8 cellular contexts compared by ENCODE assay signal in genomic region chr13:46551410-46552301, GRCh38. TPM values are rescaled to one million over a fixed set of nuclear protein-coding genes. Genes with fewer than 3 reads are reported as not detected.
DNase-seq lines count a peak whose midpoint lies in the region; ATAC-seq, FAIRE-seq and TF ChIP-seq lines count a peak whose summit lies in the region.

No MANE protein-coding gene starts in this region.

- no peak overlapping the region for H2AFZ ChIP-seq in HepG2 (ENCODE audit: low read length)

- H3K9me3 ChIP-seq in HepG2 (ENCODE audit: low read length): no peaks in the 10 kb centered on the region

- H3K4me2 ChIP-seq in HepG2 (ENCODE audit: low read depth, low read length): peak overlapping the region; percentile 97

- H3K79me2 ChIP-seq in HepG2 (ENCODE audit: insufficient read depth, low read length): peaks cover 35% of the 10 kb centered on the region

- H3K27me3 ChIP-seq in HepG2 (ENCODE audit: control insufficient read depth in 1 of 2, insufficient read depth in 2 of 2, low read length in 2 of 2): no peaks in the 10 kb centered on the region; a peak in 1 of 5 replicates

- POLR2A ChIA-PET in HepG2 (lab: Yijun Ruan, JAX): no interaction called here

- TF ChIP-seq POLR2A in HepG2 (IDR thresholded peaks at IDR 0.05; ENCODE audit: insufficient read depth in 1 of 2, low read depth in 2 of 2, low read length in 2 of 2): no peak

- TF ChIP-seq EP300 in HepG2 (IDR thresholded peaks at IDR 0.05; ENCODE audit: low read depth in 2 of 2, low read length in 2 of 2) (no peak), HepG2 (CRISPR knock-in tag; IDR thresholded peaks at IDR 0.05; ENCODE audit: borderline replicate concordance) (no peak)

- ATAC-seq in HepG2: peak; percentile 55
- ATAC-seq in HG03378 (IDR thresholded peaks at IDR 0.05; ENCODE audit: unreplicated experiment): no peak

- CTCF ChIA-PET in HepG2 (lab: Yijun Ruan, JAX; ENCODE audit: low intra/inter-chr PET ratio, low total read pairs): interaction anchor here (1.2 to 3.3 kb wide), 3 partner anchors 59 to 169 kb away, joined by 3 to 63 read pairs (median 7); no protein-coding TSS in a partner anchor

- TF ChIP-seq CTCF in GM13976 (IDR thresholded peaks at IDR 0.05; ENCODE audit: borderline replicate concordance, control extremely low read depth, extremely low read depth, insufficient read depth, missing control alignments): peak; percentile 89
- peak; percentile 86 for TF ChIP-seq CTCF in HepG2 (CRISPR knock-in tag; IDR thresholded peaks at IDR 0.05)

- FAIRE-seq in A204.1 (lab: Jason Lieb, UNC): peak; percentile 57
- FAIRE-seq in HepG2 (lab: Jason Lieb, UNC): peak; percentile 73

- BruUV-seq in HepG2 (replicated peaks; lab: Mats Ljungman, UMichigan): no TSS peak

- intact Hi-C loops in HepG2 (cut with micrococcal nuclease; ENCODE audit: unreplicated experiment): loop anchor here (1.0 to 10.0 kb wide), 4 partner anchors 58 to 246 kb away; partner anchors contain the start of gene ESD

- H3K36me3 ChIP-seq in HepG2 (replicated peaks in 1 of 2; ENCODE audit: control insufficient read depth in 1 of 2, insufficient read depth in 2 of 2, low read length in 2 of 2): no peaks in the 10 kb centered on the region

- peak overlapping the region; percentile 69 to 98 (median 79) for H3K4me3 ChIP-seq in HepG2 (replicated peaks in 1 of 3; ENCODE audit: insufficient read depth in 1 of 3, low read depth in 2 of 3, low read length in 3 of 3)

- H4K20me1 ChIP-seq in HepG2 (ENCODE audit: insufficient read depth, low read length): peaks cover 9% of the 10 kb centered on the region; the same call in 1 of the 2 replicates

- 13% methylated on average over 22 of the region's 22 CpGs for WGBS in HepG2 (ENCODE audit: low lambda C conversion rate)

- H3K4me1 ChIP-seq in HepG2 (ENCODE audit: insufficient read depth, low read length): peaks cover 31% of the 10 kb centered on the region

- no peak overlapping the region for H3K27ac ChIP-seq in HepG2 (ENCODE audit: extremely low read length, insufficient read depth, low read length)

- peak overlapping the region; percentile 86; the same call in 1 of the 2 replicates for H3K9ac ChIP-seq in HepG2 (ENCODE audit: insufficient read depth, low read depth, low read length)

- DNase-seq in GM13976 (ENCODE audit: low spot score) (peak; percentile 48), NCI-H2196 (lab: John Stamatoyannopoulos, UW; ENCODE audit: unreplicated experiment) (peak; percentile 60), dedifferentiated amniotic fluid mesenchymal stem cell (ENCODE audit: extremely low spot score) (peak; percentile 75), HepG2 (ENCODE audit: low spot score) (peak; percentile 61)
- DNase-seq in activated CD4-positive, alpha-beta T cell treated with anti-CD3 and anti-CD28 coated beads for 4 hours: peak; percentile 58 to 67
- peak; percentile 59 to 65 for DNase-seq in stimulated activated CD4-positive, alpha-beta T cell treated with anti-CD3 and anti-CD28 coated beads, Interleukin-2, amount 100 ng/mL, for 48 hours

- in situ Hi-C loops in GM13976 (cut with MboI; ENCODE audit: low sequenced_read_pairs, unreplicated experiment) (no loop called here), HepG2 (cut with HindIII; ENCODE audit: extremely low pct_ligation_motif_present, low pct_unique_long_range_greater_than_20kb) (loop anchor here (5.0 kb wide), 1 partner anchor 171 kb away; no protein-coding TSS in a partner anchor)

- TF ChIP-seq RAD21 in HepG2 (CRISPR knock-in tag; IDR thresholded peaks at IDR 0.05): peak; percentile 75

TF ChIP-seq in HepG2, 621 proteins besides CTCF, POLR2A, EP300 and RAD21 (continues in another document):
- no peak for TF ChIP-seq NR2F6 (IDR thresholded peaks at IDR 0.05)
- TF ChIP-seq NR2F6 (CRISPR knock-in tag; IDR thresholded peaks at IDR 0.05): 0 out of 2 replicates have a peak, but pooled peaks have one; percentile 9
- no peak for TF ChIP-seq ZNF589 (CRISPR knock-in tag; conservative IDR thresholded peaks at IDR 0.05)
- TF ChIP-seq THYN1 (CRISPR knock-in tag; IDR thresholded peaks at IDR 0.05; ENCODE audit: borderline replicate concordance, low read depth): no peak
- no peak for TF ChIP-seq NR2F2 (IDR thresholded peaks at IDR 0.05; ENCODE audit: borderline replicate concordance, low read depth)
- no peak for TF ChIP-seq ZNF530 (CRISPR knock-in tag; IDR thresholded peaks at IDR 0.05; ENCODE audit: low read depth)
- no peak for TF ChIP-seq PCBP1 (IDR thresholded peaks at IDR 0.05; ENCODE audit: borderline replicate concordance, low read depth, low read length)
- TF ChIP-seq ZNF800 (CRISPR knock-in tag; IDR thresholded peaks at IDR 0.05): no peak
- no peak for TF ChIP-seq ZNF460 (CRISPR knock-in tag; IDR thresholded peaks at IDR 0.05; ENCODE audit: borderline replicate concordance)
- TF ChIP-seq GATAD2A (CRISPR knock-in tag; IDR thresholded peaks at IDR 0.05): peak; percentile 53; the same call in 1 of the 2 replicates
- TF ChIP-seq BRD4 (CRISPR knock-in tag; IDR thresholded peaks at IDR 0.05): no peak
- TF ChIP-seq, protein P1, sequence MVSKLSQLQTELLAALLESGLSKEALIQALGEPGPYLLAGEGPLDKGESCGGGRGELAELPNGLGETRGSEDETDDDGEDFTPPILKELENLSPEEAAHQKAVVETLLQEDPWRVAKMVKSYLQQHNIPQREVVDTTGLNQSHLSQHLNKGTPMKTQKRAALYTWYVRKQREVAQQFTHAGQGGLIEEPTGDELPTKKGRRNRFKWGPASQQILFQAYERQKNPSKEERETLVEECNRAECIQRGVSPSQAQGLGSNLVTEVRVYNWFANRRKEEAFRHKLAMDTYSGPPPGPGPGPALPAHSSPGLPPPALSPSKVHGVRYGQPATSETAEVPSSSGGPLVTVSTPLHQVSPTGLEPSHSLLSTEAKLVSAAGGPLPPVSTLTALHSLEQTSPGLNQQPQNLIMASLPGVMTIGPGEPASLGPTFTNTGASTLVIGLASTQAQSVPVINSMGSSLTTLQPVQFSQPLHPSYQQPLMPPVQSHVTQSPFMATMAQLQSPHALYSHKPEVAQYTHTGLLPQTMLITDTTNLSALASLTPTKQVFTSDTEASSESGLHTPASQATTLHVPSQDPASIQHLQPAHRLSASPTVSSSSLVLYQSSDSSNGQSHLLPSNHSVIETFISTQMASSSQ (IDR thresholded peaks at IDR 0.05; ENCODE audit: low read depth): no peak
- TF ChIP-seq, protein P1 (CRISPR knock-in tag; IDR thresholded peaks at IDR 0.05; ENCODE audit: borderline replicate concordance): no peak
- TF ChIP-seq GPN1 (CRISPR knock-in tag; IDR thresholded peaks at IDR 0.05; ENCODE audit: borderline replicate concordance): no peak

RNA-seq across cellular contexts. Expression of gene LRCH1, which starts 1.3 kb away (rescaled TPM):
- 4.1 and 6.6 TPM in 2 replicates for total RNA-seq in HepG2 (2016; rRNA removed; fragmentation: Illumina TruSeq; extraction: Trizol)
- 2.2 and 2.4 TPM in 2 replicates for total RNA-seq in HepG2 (2016; cell fraction: cytosol; rRNA removed; fragmentation: Illumina TruSeq; extraction: Trizol; ENCODE audit: low read depth)
- total RNA-seq in HepG2 (2016; cell fraction: insoluble cytoplasmic fraction; rRNA removed; fragmentation: Illumina TruSeq; extraction: Trizol): 4.2 and 6.0 TPM in 2 replicates
- total RNA-seq in HepG2 (2016; cell fraction: membrane; rRNA removed; fragmentation: Illumina TruSeq; extraction: Trizol): 3.5 and 3.9 TPM in 2 replicates
- 10.2 and 12.6 TPM in 2 replicates for total RNA-seq in HepG2 (2016; cell fraction: nucleus; rRNA removed; fragmentation: Illumina TruSeq; extraction: Trizol)
- 9.2 and 12.6 TPM in 2 replicates for polyA plus RNA-seq in HepG2 (2011; rRNA removed)
- 4.7 and 5.6 TPM in 2 replicates for polyA plus RNA-seq in HepG2 (2011; cell fraction: cytosol; rRNA removed)
- 9.3 and 10.3 TPM in 2 replicates for polyA plus RNA-seq in HepG2 (2011; cell fraction: nucleus; rRNA removed)
- polyA plus RNA-seq in HepG2 (2012): 7.8 and 9.2 TPM in 2 replicates
- polyA plus RNA-seq in HepG2 (2016; cell fraction: cytosol; fragmentation: Illumina TruSeq; extraction: Trizol; ENCODE audit: low read depth): 0.29 and 0.41 TPM in 2 replicates
- polyA plus RNA-seq in HepG2 (2016; cell fraction: insoluble cytoplasmic fraction; fragmentation: Illumina TruSeq; extraction: Trizol; ENCODE audit: low read depth): 6.5 and 7.8 TPM in 2 replicates
- 1.3 and 1.7 TPM in 2 replicates for polyA plus RNA-seq in HepG2 (2016; cell fraction: membrane; fragmentation: Illumina TruSeq; extraction: Trizol; ENCODE audit: low read depth)
- polyA plus RNA-seq in HepG2 (2016; cell fraction: nucleus; fragmentation: Illumina TruSeq; extraction: Trizol; ENCODE audit: insufficient read depth, low read depth): 9.3 TPM in 2 replicates
- polyA minus RNA-seq in HepG2 (2011; rRNA and poly(A)+ RNA removed; ENCODE audit: low replicate concordance): 10.6 and 13.7 TPM in 2 replicates
- 8.0 and 9.5 TPM in 2 replicates for polyA minus RNA-seq in HepG2 (2011; cell fraction: cytosol; rRNA and poly(A)+ RNA removed)
- polyA minus RNA-seq in HepG2 (2011; cell fraction: nucleus; rRNA and poly(A)+ RNA removed): 54.5 and 56.4 TPM in 2 replicates
